In genomic region chr17:35313875-35314409, GRCh38 we compare ENCODE assay signal across 9 cellular contexts. TPM values are rescaled to one million over a fixed set of nuclear protein-coding genes. Genes with fewer than 3 reads are reported as not detected.
DNase-seq lines count a peak whose midpoint lies in the region; ATAC-seq and TF ChIP-seq lines count a peak whose summit lies in the region.
"Had no signal": no experiment of that assay in that cellular context is flagged by ENCODE, and none has a peak within 500 bp of the region (broad histone marks: within the 10 kb centered on the region; RNA-seq: fewer than 3 reads in every experiment).

No MANE protein-coding gene starts in this region.

- in situ Hi-C loops in KBM-7 (cut with MboI; ENCODE audit: low pct_unique_long_range_greater_than_20kb, low sequenced_read_pairs): no loop called here

- ATAC-seq in left cardiac atrium (peak; percentile 20 to 51), sciatic nerve (peak; percentile 43)

- CTCF ChIA-PET in HEK293T (lab: Yijun Ruan, JAX): interaction anchor here (0.6 to 2.9 kb wide), 2 partner anchors 196 to 220 kb away, joined by 3 to 15 read pairs; no protein-coding TSS in a partner anchor

- H3K4me3 ChIP-seq in GM08714 (ENCODE audit: low read length): peak overlapping the region; percentile 27; the same call in 1 of the 2 replicates
- H3K4me3 ChIP-seq: SK-N-MC had no signal

- intact Hi-C loops in left cardiac atrium (cut with DNase I) (loop anchor here (5.0 kb wide), 2 partner anchors 118 to 223 kb away; partner anchors contain the start of genes SLFN12 (in 1 of the 2) and SLFN12L (in 1 of the 2)), sciatic nerve (cut with DNase I) (loop anchor here (5.0 kb wide), 1 partner anchor 223 kb away; the partner anchor contains the start of gene SLFN12L)

- DNase-seq in activated CD8-positive, alpha-beta memory T cell treated with anti-CD3 and anti-CD28 coated beads, Interleukin-2, amount 50 U/mL, for 4 hours: peak; percentile 16
- DNase-seq in left cardiac atrium: peak; percentile 61
- peak; percentile 71 for DNase-seq in sciatic nerve (ENCODE audit: low spot score)
- no peak for DNase-seq in KBM-7
- DNase-seq in DMS79 treated with DMSO at 0.1 percent for 48 hours (lab: John Stamatoyannopoulos, UW): no peak
- DNase-seq in NCI-H526 treated with DMSO at 0.1 percent for 48 hours (lab: John Stamatoyannopoulos, UW): no peak
- no peak for DNase-seq in HEK293T (ENCODE audit: extremely low spot score)

- POLR2A ChIA-PET in HEK293T (lab: Yijun Ruan, JAX): no interaction called here

TF ChIP-seq in HEK293T, 16 proteins besides CTCF, POLR2A, EP300 and RAD21:
- TF ChIP-seq TARDBP (IDR thresholded peaks at IDR 0.05) (no peak), ZNF384 (IDR thresholded peaks at IDR 0.05) (no peak), ARNT (IDR thresholded peaks at IDR 0.05) (no peak), LEF1 (IDR thresholded peaks at IDR 0.05; ENCODE audit: borderline replicate concordance) (no peak), SUZ12 (IDR thresholded peaks at IDR 0.05) (no peak), L3MBTL2 (conservative IDR thresholded peaks at IDR 0.05) (no peak), BHLHE40 (IDR thresholded peaks at IDR 0.05; ENCODE audit: borderline replicate concordance) (no peak), HDGF (IDR thresholded peaks at IDR 0.05; ENCODE audit: borderline replicate concordance) (no peak), ELF4 (IDR thresholded peaks at IDR 0.05) (no peak), NFRKB (IDR thresholded peaks at IDR 0.05) (no peak), PKNOX1 (IDR thresholded peaks at IDR 0.05) (no peak)

RNA-seq across cellular contexts. Expression of gene SLFN11, which starts 59.5 kb away (rescaled TPM):
- total RNA-seq in left cardiac atrium (10 to 100 TPM; 26.6 to 27.4 TPM), sciatic nerve (107 TPM)

Comparison
In these comparisons a context has a peak if more than half of its experiments do, and no peak if none do; other contexts are left out.
1. DNase-seq: peak in activated CD8-positive, alpha-beta memory T cell treated with anti-CD3 and anti-CD28 coated beads, Interleukin-2, amount 50 U/mL, for 4 hours (single experiment), left cardiac atrium (single experiment) and sciatic nerve (single experiment); none in KBM-7 (single experiment), DMS79 treated with DMSO at 0.1 percent for 48 hours (single experiment), NCI-H526 treated with DMSO at 0.1 percent for 48 hours (single experiment) and HEK293T (single experiment).